26 cellular contexts compared by ENCODE assay signal in genomic region chr10:11988924-11989323, GRCh38.
"Had no signal": no experiment of that assay in that cellular context is flagged by ENCODE, and none has a peak within 500 bp of the region (broad histone marks: within the 10 kb centered on the region; RNA-seq: fewer than 3 reads in every experiment).

No MANE protein-coding gene starts in this region.

- H3K36me3 ChIP-seq: breast epithelium, ovary, thoracic aorta, uterus, WERI-Rb-1 had no signal

- H3K4me1 ChIP-seq: breast epithelium, esophagus squamous epithelium, uterus had no signal

- H3K4me1 Mint-ChIP-seq: nephron progenitor cell had no signal

- H3K27me3 ChIP-seq: breast epithelium, esophagus squamous epithelium, heart right ventricle, left lung, ovary, spleen, uterus had no signal

- H3K27me3 Mint-ChIP-seq: activated naive CD4-positive, alpha-beta T cell treated with anti-CD3 and anti-CD28 coated beads, Interleukin-2, amount 10 ng/mL, durations not matched to agents 7 days and 5 days; central memory CD8-positive, alpha-beta T cell; stimulated activated naive CD8-positive, alpha-beta T cell treated with anti-CD3 and anti-CD28 coated beads, Interleukin-15, Interleukin-2, amounts not matched to agents 100 ng/mL and 50 ng/mL, for 24 hours had no signal

- DNase-seq: activated CD4-positive, alpha-beta T cell treated with anti-CD3 and anti-CD28 coated beads for 48 hours; activated CD4-positive, alpha-beta T cell treated with anti-CD3 and anti-CD28 coated beads, Interleukin-2, amount 50 U/mL, for 48 hours; activated CD8-positive, alpha-beta memory T cell treated with anti-CD3 and anti-CD28 coated beads for 24 hours; activated gamma-delta T cell; activated naive CD4-positive, alpha-beta T cell treated with anti-CD3 and anti-CD28 coated beads, Interleukin-2, amount 10 ng/mL, durations not matched to agents 7 days and 5 days; amniotic stem cell; dermis blood vessel endothelial cell; effector CD4-positive, alpha-beta T cell; esophagus squamous epithelium; foreskin melanocyte; heart right ventricle; left lung; nephron progenitor cell; ovary; right cardiac atrium; spleen; T-helper 9 cell; trophoblast cell; uterus; WERI-Rb-1 had no signal

- H3K4me3 Mint-ChIP-seq: activated naive CD4-positive, alpha-beta T cell treated with anti-CD3 and anti-CD28 coated beads, Interleukin-2, amount 10 ng/mL, durations not matched to agents 7 days and 5 days; central memory CD8-positive, alpha-beta T cell; nephron progenitor cell; stimulated activated naive CD8-positive, alpha-beta T cell treated with anti-CD3 and anti-CD28 coated beads, Interleukin-15, Interleukin-2, amounts not matched to agents 100 ng/mL and 50 ng/mL, for 24 hours had no signal

- H3K9me3 ChIP-seq: breast epithelium, esophagus squamous epithelium, heart right ventricle, left lung, ovary, spleen, thoracic aorta, uterus had no signal

- H3K27ac ChIP-seq: breast epithelium, epithelial cell of prostate, esophagus squamous epithelium, heart right ventricle, left lung, ovary, spleen, thoracic aorta, uterus, WERI-Rb-1 had no signal

- H3K27ac Mint-ChIP-seq: activated naive CD4-positive, alpha-beta T cell treated with anti-CD3 and anti-CD28 coated beads, Interleukin-2, amount 10 ng/mL, durations not matched to agents 7 days and 5 days; nephron progenitor cell; stimulated activated naive CD8-positive, alpha-beta T cell treated with anti-CD3 and anti-CD28 coated beads, Interleukin-15, Interleukin-2, amounts not matched to agents 100 ng/mL and 50 ng/mL, for 24 hours had no signal

- H3K4me3 ChIP-seq: breast epithelium, esophagus squamous epithelium, heart right ventricle, left lung, ovary, spleen, thoracic aorta, uterus had no signal

- ATAC-seq: activated CD4-positive, CD25-positive, alpha-beta regulatory T cell treated with anti-CD3 and anti-CD28 coated beads, Interleukin-2, amount 50 U/mL, for 24 hours; heart right ventricle; left lung; right cardiac atrium had no signal

- H3K9me3 Mint-ChIP-seq: activated naive CD4-positive, alpha-beta T cell treated with anti-CD3 and anti-CD28 coated beads, Interleukin-2, amount 10 ng/mL, durations not matched to agents 7 days and 5 days; central memory CD8-positive, alpha-beta T cell; nephron progenitor cell; stimulated activated naive CD8-positive, alpha-beta T cell treated with anti-CD3 and anti-CD28 coated beads, Interleukin-15, Interleukin-2, amounts not matched to agents 100 ng/mL and 50 ng/mL, for 24 hours had no signal
